In the genomic region with DNA sequence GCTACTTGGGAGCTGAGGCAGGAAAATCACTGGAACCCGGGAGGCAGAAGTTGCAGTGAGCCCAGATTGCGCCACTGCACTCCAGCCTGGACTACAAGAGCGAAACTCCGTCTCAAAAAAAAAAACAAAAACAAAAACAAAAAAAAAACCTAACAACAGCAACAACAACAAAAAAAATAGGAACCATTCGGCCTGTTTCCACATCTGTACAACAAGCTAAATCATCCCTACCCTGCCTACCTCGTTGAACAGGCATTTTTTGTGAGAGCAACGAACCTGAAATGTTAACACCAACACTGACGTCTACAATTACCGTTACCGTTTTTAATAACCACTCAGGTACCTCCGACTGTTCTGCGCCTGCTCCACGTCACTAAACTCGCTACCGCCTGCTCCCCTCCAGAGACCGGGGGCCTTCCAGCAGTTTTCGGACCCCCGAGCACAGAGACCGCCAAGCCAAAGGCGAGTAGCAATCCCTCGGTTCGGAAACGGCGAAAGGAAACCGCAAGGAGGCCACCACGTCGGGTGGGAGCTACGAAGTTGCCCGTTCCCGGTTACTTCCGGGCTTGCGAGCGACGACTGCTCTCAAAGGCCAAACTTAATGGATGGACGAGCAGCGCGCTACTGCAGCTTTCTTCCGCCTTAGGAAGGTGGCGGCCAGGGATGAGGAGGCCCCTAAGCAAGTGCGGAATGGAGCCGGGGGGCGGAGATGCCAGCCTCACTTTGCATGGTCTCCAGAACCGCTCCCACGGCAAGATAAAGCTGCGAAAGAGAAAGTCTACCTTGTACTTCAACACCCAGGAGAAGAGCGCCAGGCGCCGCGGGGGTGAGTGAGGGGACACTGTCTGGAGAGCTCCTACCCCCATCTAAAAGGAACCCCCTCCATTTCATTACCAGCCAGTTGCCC, we compare ENCODE assay signal across 8 cellular contexts. TPM values are rescaled to one million over a fixed set of nuclear protein-coding genes. Genes with fewer than 3 reads are reported as not detected.
DNase-seq lines count a peak whose midpoint lies in the region; ATAC-seq and TF ChIP-seq lines count a peak whose summit lies in the region.

TSS of gene PIGB (plus strand) at position 635 of the 907 bp plus-strand sequence. CDS start at position 664, 29 bp downstream.
TSS of gene PIGBOS1 (minus strand) at position 536 of the 907 bp plus-strand sequence. CDS start 1,331 bp downstream, outside the sequence.

- peaks cover 61% of the 10 kb centered on the region for H3K4me1 Mint-ChIP-seq in activated naive CD4-positive, alpha-beta T cell treated with anti-CD3 and anti-CD28 coated beads, Interleukin-2, amount 10 ng/mL, durations not matched to agents 7 days and 5 days

- no peaks in the 10 kb centered on the region for H3K27me3 Mint-ChIP-seq in activated naive CD4-positive, alpha-beta T cell treated with anti-CD3 and anti-CD28 coated beads, Interleukin-2, amount 10 ng/mL, durations not matched to agents 7 days and 5 days

- CTCF ChIA-PET in activated naive CD4-positive, alpha-beta T cell treated with anti-CD3 and anti-CD28 coated beads, Interleukin-2, amount 10 ng/mL, durations not matched to agents 7 days and 5 days (lab: Charles Lee): interaction anchor here (1.0 to 1.3 kb wide), 4 partner anchors 25 to 150 kb away, joined by 3 to 4 read pairs (median 4); partner anchors contain the start of gene CCPG1

- H3K36me3 Mint-ChIP-seq in activated naive CD4-positive, alpha-beta T cell treated with anti-CD3 and anti-CD28 coated beads, Interleukin-2, amount 10 ng/mL, durations not matched to agents 7 days and 5 days: peaks cover 52% of the 10 kb centered on the region

- no peaks in the 10 kb centered on the region for H3K9me3 Mint-ChIP-seq in activated naive CD4-positive, alpha-beta T cell treated with anti-CD3 and anti-CD28 coated beads, Interleukin-2, amount 10 ng/mL, durations not matched to agents 7 days and 5 days

- peak; percentile 97 for ATAC-seq in omental fat pad (ENCODE audit: low FRiP score)

- H3K27ac Mint-ChIP-seq in activated naive CD4-positive, alpha-beta T cell treated with anti-CD3 and anti-CD28 coated beads, Interleukin-2, amount 10 ng/mL, durations not matched to agents 7 days and 5 days: peak within 1 kb of the TSS; percentile 99

- H3K27ac ChIP-seq in temporal lobe (ENCODE audit: low read depth, low read length): peak within 1 kb of the TSS; percentile 68

- peak within 1 kb of the TSS; percentile 90 for H3K4me3 Mint-ChIP-seq in activated naive CD4-positive, alpha-beta T cell treated with anti-CD3 and anti-CD28 coated beads, Interleukin-2, amount 10 ng/mL, durations not matched to agents 7 days and 5 days

- TF ChIP-seq CTCF in HFF-Myc (IDR thresholded peaks at IDR 0.05; ENCODE audit: low read depth, low read length, missing control alignments): no peak
- TF ChIP-seq CTCF in omental fat pad (IDR thresholded peaks at IDR 0.05): no peak

- peak; percentile 78 for DNase-seq in GM04504 (ENCODE audit: low read depth)
- peak; percentile 60 for DNase-seq in HFF-Myc (ENCODE audit: extremely low read depth, low read depth)
- peak; percentile 91 for DNase-seq in MV-4-11 (lab: John Stamatoyannopoulos, UW)
- peak; percentile 90 for DNase-seq in SK-N-DZ (ENCODE audit: low spot score)
- DNase-seq in activated naive CD4-positive, alpha-beta T cell treated with anti-CD3 and anti-CD28 coated beads, Interleukin-2, amount 10 ng/mL, durations not matched to agents 7 days and 5 days: peak; percentile 88
- DNase-seq in glomerular endothelial cell (ENCODE audit: extremely low read depth, low read depth, low spot score): peak; percentile 62
- peak; percentile 44 for DNase-seq in omental fat pad (ENCODE audit: low spot score)

- peak within 1 kb of the TSS; percentile 92 for H3K4me3 ChIP-seq in HFF-Myc (replicated peaks; ENCODE audit: low read depth, low read length)

RNA-seq across cellular contexts. Expression of gene PIGB, which starts in this region (rescaled TPM):
- polyA plus RNA-seq in SK-N-DZ (2014; cell fraction: cytosol; rRNA removed): 4.8 and 7.1 TPM in 2 replicates
- 9.8 and 12.9 TPM in 2 replicates for polyA plus RNA-seq in SK-N-DZ (2014; cell fraction: nucleus; rRNA removed)
- 7.2 and 12.8 TPM in 2 replicates for total RNA-seq in glomerular endothelial cell
- 10 to 100 TPM in 3 of 4 donors, 1 to 10 TPM in 1; 8.2 to 14.5 (median 11.1) TPM for total RNA-seq in omental fat pad
- total RNA-seq in temporal lobe: 5.4 TPM

RNA-seq across cellular contexts. Expression of gene PIGBOS1, which starts in this region (rescaled TPM):
- polyA plus RNA-seq in SK-N-DZ (2014; cell fraction: cytosol; rRNA removed): 24.2 and 41.7 TPM in 2 replicates
- 6.5 and 36.2 TPM in 2 replicates for polyA plus RNA-seq in SK-N-DZ (2014; cell fraction: nucleus; rRNA removed)
- total RNA-seq in glomerular endothelial cell: 8.0 and 11.7 TPM in 2 replicates
- total RNA-seq in omental fat pad: 10 to 100 TPM in 3 of 4 donors, 1 to 10 TPM in 1; 8.2 to 13.8 (median 11.4) TPM
- 3.2 TPM for total RNA-seq in temporal lobe

Comparison
In these comparisons a context has a peak if more than half of its experiments do, and no peak if none do; other contexts are left out.
1. Peak in every context shown above with its lines: DNase-seq, ATAC-seq, H3K4me3 ChIP-seq and H3K27ac ChIP-seq.